In the genomic region with DNA sequence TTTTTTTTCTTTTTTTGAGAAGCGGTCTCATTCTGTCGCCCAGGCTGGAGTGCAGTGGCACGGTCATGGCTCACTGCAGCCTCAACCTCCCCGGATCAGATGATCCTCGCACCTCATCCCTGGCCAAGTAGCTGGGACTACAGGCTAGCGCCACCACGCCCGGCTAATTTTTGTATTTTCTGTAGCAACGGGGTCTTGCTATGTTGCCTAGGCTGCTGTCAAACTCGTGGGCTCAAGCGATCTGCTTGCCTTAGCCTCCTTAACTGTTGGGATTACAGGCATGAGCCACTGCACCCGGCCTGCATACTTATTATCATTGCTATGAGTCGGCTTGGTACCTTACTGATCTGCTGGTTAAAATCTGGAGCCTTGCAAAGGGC, we compare ENCODE assay signal across 8 cellular contexts. TPM values are rescaled to one million over a fixed set of nuclear protein-coding genes. Genes with fewer than 3 reads are reported as not detected.
DNase-seq lines count a peak whose midpoint lies in the region; ATAC-seq and TF ChIP-seq lines count a peak whose summit lies in the region.

No MANE protein-coding gene starts in this region.

- no peaks in the 10 kb centered on the region for H3K27me3 ChIP-seq in SU-DHL-6 (ENCODE audit: low read length)
- no peaks in the 10 kb centered on the region for H3K27me3 ChIP-seq in endodermal cell (ENCODE audit: control insufficient read depth, insufficient read depth, low read length, poor library complexity, severe bottlenecking)
- H3K27me3 ChIP-seq in naive thymus-derived CD4-positive, alpha-beta T cell (ENCODE audit: control insufficient read depth in 2 of 2, insufficient read depth in 2 of 2, low read length in 2 of 2) = no peaks in the 10 kb centered on the region

- H3K9me2 ChIP-seq in SU-DHL-6 (replicated peaks; ENCODE audit: insufficient read depth, low read length) = no peaks in the 10 kb centered on the region

- POLR2A ChIA-PET in naive thymus-derived CD4-positive, alpha-beta T cell (lab: Charles Lee) = interaction anchor here (1.0 to 1.3 kb wide), 3 partner anchors 12 to 178 kb away, joined by 3 to 5 read pairs (median 4); a partner anchor contains a TSS

- peak overlapping the region; percentile 82 for H3K4me2 ChIP-seq in SU-DHL-6 (ENCODE audit: low read depth, low read length, poor library complexity, severe bottlenecking)

- H3K27ac ChIP-seq in SU-DHL-6 (ENCODE audit: low read depth, low read length) (peak overlapping the region; percentile 85), endodermal cell (ENCODE audit: low read depth, low read length) (peak overlapping the region; percentile 34)
- peak overlapping the region; percentile 78 for H3K27ac ChIP-seq in naive thymus-derived CD4-positive, alpha-beta T cell (ENCODE audit: low read depth, low read length)

- H3K27me3 Mint-ChIP-seq in endodermal cell (ENCODE audit: insufficient read depth) = no peaks in the 10 kb centered on the region
- no peaks in the 10 kb centered on the region for H3K27me3 Mint-ChIP-seq in naive thymus-derived CD4-positive, alpha-beta T cell

- peak overlapping the region; percentile 83 for H3K4me3 Mint-ChIP-seq in endodermal cell
- peak overlapping the region; percentile 85 to 99 (median 98) for H3K4me3 Mint-ChIP-seq in naive thymus-derived CD4-positive, alpha-beta T cell

- H2AFZ ChIP-seq in SU-DHL-6 (ENCODE audit: low read depth, low read length, severe bottlenecking) = peak overlapping the region; percentile 75

- H3K79me2 ChIP-seq in SU-DHL-6 (ENCODE audit: insufficient read depth, low read length) = peaks cover 42% of the 10 kb centered on the region

- CTCF ChIA-PET in naive thymus-derived CD4-positive, alpha-beta T cell (lab: Charles Lee) = no interaction called here

- peaks cover 16% of the 10 kb centered on the region; the same call in 1 of the 2 replicates for H4K20me1 ChIP-seq in SU-DHL-6 (ENCODE audit: low read depth, low read length)

- WGBS in endodermal cell (ENCODE audit: insufficient coverage in 1 of 2, insufficient read length in 1 of 2), 2 experiments = 50 to 55% methylated on average over 10 to 13 of the region's 13 CpGs

- H3K9me3 ChIP-seq in SU-DHL-6 (ENCODE audit: insufficient read depth, low read length) (no peaks in the 10 kb centered on the region), endodermal cell (ENCODE audit: control insufficient read depth, low read length) (no peaks in the 10 kb centered on the region)
- no peaks in the 10 kb centered on the region for H3K9me3 ChIP-seq in naive thymus-derived CD4-positive, alpha-beta T cell (ENCODE audit: control insufficient read depth in 2 of 3, low read length in 3 of 3)

- peak overlapping the region; percentile 80 for H3K9ac ChIP-seq in SU-DHL-6 (ENCODE audit: low read length)
- H3K9ac ChIP-seq in endodermal cell (ENCODE audit: extremely low read depth, low read length, poor library complexity, severe bottlenecking) = peak overlapping the region; percentile 66

- peaks cover 38% of the 10 kb centered on the region for H3K4me1 Mint-ChIP-seq in endodermal cell
- peaks cover 23 to 68% (median 63%) of the 10 kb centered on the region in 7 donors for H3K4me1 Mint-ChIP-seq in naive thymus-derived CD4-positive, alpha-beta T cell

- H3K27ac Mint-ChIP-seq in endodermal cell = peak overlapping the region; percentile 98
- H3K27ac Mint-ChIP-seq in naive thymus-derived CD4-positive, alpha-beta T cell = peak overlapping the region; percentile 95 to 100 (median 98)

- intact Hi-C loops in naive thymus-derived CD4-positive, alpha-beta T cell (cut with micrococcal nuclease) = loop anchor here (1.0 to 10.0 kb wide), 6 partner anchors 27 to 1158 kb away; a partner anchor contains a TSS

- peaks cover 40% of the 10 kb centered on the region for H3K36me3 Mint-ChIP-seq in endodermal cell (ENCODE audit: low read depth)
- H3K36me3 Mint-ChIP-seq in naive thymus-derived CD4-positive, alpha-beta T cell = peaks cover 7 to 30% (median 23%) of the 10 kb centered on the region in 5 donors

- DNase-seq in A172 (ENCODE audit: low spot score) (peak; percentile 19), GM12864 (ENCODE audit: low read depth) (no peak), endodermal cell (peak; percentile 54), NCI-H1092 treated with DMSO at 0.1 percent for 48 hours (lab: John Stamatoyannopoulos, UW) (no peak)
- DNase-seq in naive thymus-derived CD4-positive, alpha-beta T cell = peak in 1 of 9 donors; percentile 8

- H3K36me3 ChIP-seq in SU-DHL-6 (ENCODE audit: low read length) (peaks cover 44% of the 10 kb centered on the region), endodermal cell (ENCODE audit: control insufficient read depth, insufficient read depth, low read length) (peaks cover 39% of the 10 kb centered on the region)
- H3K36me3 ChIP-seq in naive thymus-derived CD4-positive, alpha-beta T cell (ENCODE audit: control insufficient read depth in 2 of 3, insufficient read depth in 3 of 3, low read length in 3 of 3) = peaks cover 0 to 16% (median 3%) of the 10 kb centered on the region in 3 experiments

- peaks cover 49% of the 10 kb centered on the region for H3F3A ChIP-seq in SU-DHL-6 (ENCODE audit: insufficient read depth)

- H3K4me1 ChIP-seq in endodermal cell (ENCODE audit: control insufficient read depth, insufficient read depth, low read length) = peaks cover 14% of the 10 kb centered on the region
- H3K4me1 ChIP-seq in naive thymus-derived CD4-positive, alpha-beta T cell (ENCODE audit: control insufficient read depth in 2 of 2, insufficient read depth in 2 of 2, low read length in 2 of 2) = peaks cover 17 to 33% of the 10 kb centered on the region in 2 donors

- no peaks in the 10 kb centered on the region for H3K9me3 Mint-ChIP-seq in endodermal cell
- H3K9me3 Mint-ChIP-seq in naive thymus-derived CD4-positive, alpha-beta T cell = peaks cover 0 to 4% (median 0%) of the 10 kb centered on the region in 11 donors

- no peak for TF ChIP-seq CTCF in GM12864 (IDR thresholded peaks at IDR 0.05; ENCODE audit: low read depth, low read length, missing control alignments)
- TF ChIP-seq CTCF in SU-DHL-6 (IDR thresholded peaks at IDR 0.05; ENCODE audit: insufficient read depth, low read length, poor library complexity, severe bottlenecking) = no peak
- TF ChIP-seq CTCF in endodermal cell (conservative IDR thresholded peaks at IDR 0.05) = no peak

- H3K4me3 ChIP-seq in GM12864 (ENCODE audit: low read depth, low read length) = peak overlapping the region; percentile 91
- peak overlapping the region; percentile 94 for H3K4me3 ChIP-seq in SU-DHL-6 (ENCODE audit: insufficient read depth, low read length, poor library complexity, severe bottlenecking)
- peak overlapping the region; percentile 91 for H3K4me3 ChIP-seq in endodermal cell (ENCODE audit: low read length)
- H3K4me3 ChIP-seq in naive thymus-derived CD4-positive, alpha-beta T cell (ENCODE audit: low read length) = peak overlapping the region; percentile 61

- no peak for ATAC-seq in naive thymus-derived CD4-positive, alpha-beta T cell
- ATAC-seq in HG03135 (IDR thresholded peaks at IDR 0.05; ENCODE audit: unreplicated experiment) (no peak), HG03045 (IDR thresholded peaks at IDR 0.05; ENCODE audit: unreplicated experiment) (no peak)

RNA-seq across cellular contexts. Expression of a gene that starts 0.8 kb away (rescaled TPM):
- total RNA-seq in A172 (2014; rRNA removed; shearing (Covaris generic)) = 204 and 212 TPM in 2 replicates
- 100 to 1,000 TPM; 170 to 173 TPM for total RNA-seq in endodermal cell
- 134 TPM for polyA plus RNA-seq in endodermal cell (2013, experiment 1 of 2)
- polyA plus RNA-seq in endodermal cell (2013, experiment 2 of 2) = 112 TPM
- total RNA-seq in naive thymus-derived CD4-positive, alpha-beta T cell = 100 to 1,000 TPM in 2 of 5 experiments, 10 to 100 TPM in 3; 52.4 to 145 (median 97.7) TPM
- 10 to 100 TPM; 48.5 to 63.7 TPM for polyA plus RNA-seq in naive thymus-derived CD4-positive, alpha-beta T cell

RNA-seq across cellular contexts. Expression of a gene that starts 30.9 kb away (rescaled TPM):
- 28.6 and 29.5 TPM in 2 replicates for total RNA-seq in A172 (2014; rRNA removed; shearing (Covaris generic))
- 10 to 100 TPM; 30.0 to 31.7 TPM for total RNA-seq in endodermal cell
- polyA plus RNA-seq in endodermal cell (2013, experiment 1 of 2) = 25.5 TPM
- 25.1 TPM for polyA plus RNA-seq in endodermal cell (2013, experiment 2 of 2)
- 100 to 1,000 TPM in 2 of 5 experiments, 10 to 100 TPM in 3; 42.8 to 115 (median 67.2) TPM for total RNA-seq in naive thymus-derived CD4-positive, alpha-beta T cell
- polyA plus RNA-seq in naive thymus-derived CD4-positive, alpha-beta T cell = 10 to 100 TPM; 25.4 to 35.8 TPM

RNA-seq across cellular contexts. Expression of a gene that starts 31.5 kb away (rescaled TPM):
- 11.6 and 19.0 TPM in 2 replicates for total RNA-seq in A172 (2014; rRNA removed; shearing (Covaris generic))
- total RNA-seq in endodermal cell = 1 to 10 TPM; 8.2 to 9.2 TPM
- 11.6 TPM for polyA plus RNA-seq in endodermal cell (2013, experiment 1 of 2)
- polyA plus RNA-seq in endodermal cell (2013, experiment 2 of 2) = 10.2 TPM
- total RNA-seq in naive thymus-derived CD4-positive, alpha-beta T cell = 10 to 100 TPM in 1 of 5 experiments, 1 to 10 TPM in 4; 2.5 to 24.3 (median 4.1) TPM
- polyA plus RNA-seq in naive thymus-derived CD4-positive, alpha-beta T cell = 1 to 10 TPM; 1.2 to 3.5 TPM

Comparison
In these comparisons a context has a peak if more than half of its experiments do, and no peak if none do; other contexts are left out.
1. DNase-seq: peak in A172 (single experiment) and endodermal cell (single experiment); none in GM12864 (single experiment) and NCI-H1092 treated with DMSO at 0.1 percent for 48 hours (single experiment).
2. H3K27ac ChIP-seq: peak in every context shown above with its lines; median percentile 85 in SU-DHL-6; 78 in naive thymus-derived CD4-positive, alpha-beta T cell; 34 in endodermal cell.
3. Peak in every context shown above with its lines, with median percentiles within 50 percentile points of each other: H3K4me3 ChIP-seq.